In genomic region chr6:156389296-156389695, GRCh38 we compare ENCODE assay signal across 27 cellular contexts.
"Had no signal": no experiment of that assay in that cellular context is flagged by ENCODE, and none has a peak within 500 bp of the region (broad histone marks: within the 10 kb centered on the region; RNA-seq: fewer than 3 reads in every experiment).

No MANE protein-coding gene starts in this region.

- H3K9me3 Mint-ChIP-seq: natural killer cell; neural progenitor cell; stimulated activated effector memory CD8-positive, alpha-beta T cell treated with anti-CD3 and anti-CD28 coated beads, Interleukin-12 subunit alpha, Interleukin-12 subunit beta, amount 100 ng/mL, for 72 hours; stimulated activated naive CD8-positive, alpha-beta T cell treated with anti-CD3 and anti-CD28 coated beads, Interleukin-15, Interleukin-2, amounts not matched to agents 100 ng/mL and 50 ng/mL, for 24 hours had no signal

- H3K4me3 ChIP-seq: neural progenitor cell, pancreas, prostate gland, right atrium auricular region, right lobe of liver, sigmoid colon, stomach, thoracic aorta, thyroid gland, tibial nerve, upper lobe of left lung, vagina had no signal

- H3K27me3 ChIP-seq: neural progenitor cell, neutrophil, pancreas, right atrium auricular region, right lobe of liver, sigmoid colon, stomach, thyroid gland, tibial nerve, upper lobe of left lung, vagina had no signal

- H3K27ac Mint-ChIP-seq: natural killer cell; nephron; neural progenitor cell; stimulated activated effector memory CD8-positive, alpha-beta T cell treated with anti-CD3 and anti-CD28 coated beads, Interleukin-12 subunit alpha, Interleukin-12 subunit beta, amount 100 ng/mL, for 72 hours; stimulated activated naive B cell treated with anti-CD40 and anti-IgM and Interleukin-4, amounts not matched to agents 10 μg/mL and 1 μg/mL and 100 μg/mL, for 72 hours; stimulated activated naive CD8-positive, alpha-beta T cell treated with anti-CD3 and anti-CD28 coated beads, Interleukin-15, Interleukin-2, amounts not matched to agents 100 ng/mL and 50 ng/mL, for 24 hours had no signal

- H3K4me1 Mint-ChIP-seq: natural killer cell had no signal

- H3K36me3 Mint-ChIP-seq: natural killer cell; neural progenitor cell; stimulated activated effector memory CD8-positive, alpha-beta T cell treated with anti-CD3 and anti-CD28 coated beads, Interleukin-12 subunit alpha, Interleukin-12 subunit beta, amount 100 ng/mL, for 72 hours; stimulated activated naive B cell treated with anti-CD40 and anti-IgM and Interleukin-4, amounts not matched to agents 10 μg/mL and 1 μg/mL and 100 μg/mL, for 72 hours had no signal

- H3K27me3 Mint-ChIP-seq: stimulated activated naive B cell treated with anti-CD40 and anti-IgM and Interleukin-4, amounts not matched to agents 10 μg/mL and 1 μg/mL and 100 μg/mL, for 72 hours had no signal

- ATAC-seq: natural killer cell; pancreas; right lobe of liver; stimulated activated effector memory CD8-positive, alpha-beta T cell treated with anti-CD3 and anti-CD28 coated beads, Interleukin-12 subunit alpha, Interleukin-12 subunit beta, amount 100 ng/mL, for 72 hours; stimulated activated naive B cell treated with anti-CD40 and anti-IgM and Interleukin-4, amounts not matched to agents 10 μg/mL and 1 μg/mL and 100 μg/mL, for 72 hours had no signal

- H3K4me3 Mint-ChIP-seq: natural killer cell; nephron; neural progenitor cell; stimulated activated effector memory CD8-positive, alpha-beta T cell treated with anti-CD3 and anti-CD28 coated beads, Interleukin-12 subunit alpha, Interleukin-12 subunit beta, amount 100 ng/mL, for 72 hours; stimulated activated naive B cell treated with anti-CD40 and anti-IgM and Interleukin-4, amounts not matched to agents 10 μg/mL and 1 μg/mL and 100 μg/mL, for 72 hours; stimulated activated naive CD8-positive, alpha-beta T cell treated with anti-CD3 and anti-CD28 coated beads, Interleukin-15, Interleukin-2, amounts not matched to agents 100 ng/mL and 50 ng/mL, for 24 hours had no signal

- H3K9me3 ChIP-seq: neutrophil, pancreas, prostate gland, right atrium auricular region, right lobe of liver, sigmoid colon, stomach, thoracic aorta, thyroid gland, tibial nerve, upper lobe of left lung, vagina had no signal

- H3K36me3 ChIP-seq: neural progenitor cell, neutrophil, pancreas, prostate gland, right atrium auricular region, right lobe of liver, sigmoid colon, stomach, thoracic aorta, thyroid gland, tibial nerve, upper lobe of left lung, vagina had no signal

- DNase-seq: natural killer cell; nucleus accumbens; pancreas; retina; right lobe of liver; sigmoid colon; small intestine; stimulated activated CD4-positive, alpha-beta T cell treated with anti-CD3 and anti-CD28 coated beads, Interleukin-15, amount 100 ng/mL, for 24 hours; stimulated activated CD4-positive, alpha-beta T cell treated with anti-CD3 and anti-CD28 coated beads, Interleukin-2, amount 100 ng/mL, for 24 hours; stimulated activated CD4-positive, alpha-beta T cell treated with anti-CD3 and anti-CD28 coated beads, Interleukin-2, amount 100 ng/mL, for 48 hours; stimulated activated CD4-positive, alpha-beta T cell treated with anti-CD3 and anti-CD28 coated beads, Interleukin-4, amount 100 ng/mL, for 24 hours; stimulated activated naive B cell treated with anti-CD40 and anti-IgM and Interleukin-4, amounts not matched to agents 10 μg/mL and 1 μg/mL and 100 μg/mL, for 72 hours; stimulated activated naive CD4-positive, alpha-beta T cell treated with Interleukin-2 at 50 U/mL for 16 hours; stomach; thyroid gland; trophoblast cell had no signal

- H3K4me1 ChIP-seq: neural progenitor cell, pancreas, prostate gland, right atrium auricular region, right lobe of liver, sigmoid colon, stomach, tibial nerve, upper lobe of left lung, vagina had no signal

- H3K27ac ChIP-seq: neural progenitor cell, neutrophil, pancreas, prostate gland, right atrium auricular region, right lobe of liver, sigmoid colon, stomach, thoracic aorta, thyroid gland, tibial nerve, upper lobe of left lung, vagina had no signal
